ENCODE assay signal across 1 cellular context in the genomic region with DNA sequence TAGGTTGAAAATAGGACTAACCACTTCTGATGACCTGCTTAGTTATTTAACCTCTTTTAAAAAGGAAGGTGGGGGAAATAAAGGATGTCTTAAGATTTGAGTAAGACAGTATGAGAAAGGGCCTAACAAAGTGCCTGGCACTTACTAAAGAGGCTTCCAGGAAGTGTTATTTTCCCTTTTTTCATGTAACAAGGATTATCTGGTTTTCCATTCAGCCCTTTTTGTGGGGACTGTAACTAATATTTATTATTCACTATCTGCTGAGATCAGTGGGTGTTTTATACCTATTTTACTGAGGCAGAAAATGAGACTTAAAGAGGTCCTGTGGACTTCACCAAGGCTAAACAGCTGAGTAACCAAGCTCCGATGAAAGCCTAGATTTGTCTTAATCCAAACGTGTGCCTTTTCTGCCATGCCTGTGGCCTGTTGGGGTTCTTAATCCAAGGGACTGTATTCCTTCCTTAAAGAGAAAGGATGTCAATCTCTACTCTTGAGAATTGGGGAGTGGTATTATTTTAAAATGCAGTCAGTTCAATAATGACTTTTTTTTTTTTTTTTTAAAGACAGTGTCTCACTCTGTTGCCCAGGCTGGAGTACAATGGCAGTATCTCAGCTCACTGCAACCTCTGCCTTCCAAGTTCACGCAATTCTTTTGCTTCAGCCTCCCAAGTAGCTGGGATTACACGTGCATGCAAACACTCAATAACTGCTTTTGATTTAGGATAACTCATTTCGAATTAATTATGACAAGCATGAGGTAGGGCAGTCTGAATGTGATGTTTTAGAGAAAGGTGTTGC.
TF ChIP-seq lines count a peak whose summit lies in the region.

No MANE protein-coding gene starts in this region.

TF ChIP-seq in GM23338, 12 proteins besides CTCF, POLR2A, EP300 and RAD21 (continued from another document):
- TF ChIP-seq, protein P1, sequence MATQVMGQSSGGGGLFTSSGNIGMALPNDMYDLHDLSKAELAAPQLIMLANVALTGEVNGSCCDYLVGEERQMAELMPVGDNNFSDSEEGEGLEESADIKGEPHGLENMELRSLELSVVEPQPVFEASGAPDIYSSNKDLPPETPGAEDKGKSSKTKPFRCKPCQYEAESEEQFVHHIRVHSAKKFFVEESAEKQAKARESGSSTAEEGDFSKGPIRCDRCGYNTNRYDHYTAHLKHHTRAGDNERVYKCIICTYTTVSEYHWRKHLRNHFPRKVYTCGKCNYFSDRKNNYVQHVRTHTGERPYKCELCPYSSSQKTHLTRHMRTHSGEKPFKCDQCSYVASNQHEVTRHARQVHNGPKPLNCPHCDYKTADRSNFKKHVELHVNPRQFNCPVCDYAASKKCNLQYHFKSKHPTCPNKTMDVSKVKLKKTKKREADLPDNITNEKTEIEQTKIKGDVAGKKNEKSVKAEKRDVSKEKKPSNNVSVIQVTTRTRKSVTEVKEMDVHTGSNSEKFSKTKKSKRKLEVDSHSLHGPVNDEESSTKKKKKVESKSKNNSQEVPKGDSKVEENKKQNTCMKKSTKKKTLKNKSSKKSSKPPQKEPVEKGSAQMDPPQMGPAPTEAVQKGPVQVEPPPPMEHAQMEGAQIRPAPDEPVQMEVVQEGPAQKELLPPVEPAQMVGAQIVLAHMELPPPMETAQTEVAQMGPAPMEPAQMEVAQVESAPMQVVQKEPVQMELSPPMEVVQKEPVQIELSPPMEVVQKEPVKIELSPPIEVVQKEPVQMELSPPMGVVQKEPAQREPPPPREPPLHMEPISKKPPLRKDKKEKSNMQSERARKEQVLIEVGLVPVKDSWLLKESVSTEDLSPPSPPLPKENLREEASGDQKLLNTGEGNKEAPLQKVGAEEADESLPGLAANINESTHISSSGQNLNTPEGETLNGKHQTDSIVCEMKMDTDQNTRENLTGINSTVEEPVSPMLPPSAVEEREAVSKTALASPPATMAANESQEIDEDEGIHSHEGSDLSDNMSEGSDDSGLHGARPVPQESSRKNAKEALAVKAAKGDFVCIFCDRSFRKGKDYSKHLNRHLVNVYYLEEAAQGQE (IDR thresholded peaks at IDR 0.05; ENCODE audit: unreplicated experiment) = no peak
- TF ChIP-seq EZH2 (IDR thresholded peaks at IDR 0.05; ENCODE audit: low read depth, unreplicated experiment) (no peak), EZH2phosphoT487 (IDR thresholded peaks at IDR 0.05; ENCODE audit: unreplicated experiment) (no peak)
